Comparison of ENCODE assay signal across 9 cellular contexts in genomic region chr9:96418074-96418919, GRCh38. TPM values are rescaled to one million over a fixed set of nuclear protein-coding genes. Genes with fewer than 3 reads are reported as not detected.
A peak's percentile ranks its signal among the peaks of the same experiment; 100 is the strongest.
DNase-seq lines count a peak whose midpoint lies in the region; ATAC-seq, FAIRE-seq and TF ChIP-seq lines count a peak whose summit lies in the region.
"Had no signal": no experiment of that assay in that cellular context is flagged by ENCODE, and none has a peak within 500 bp of the region (broad histone marks: within the 10 kb centered on the region; RNA-seq: fewer than 3 reads in every experiment).

Gene ZNF367 (minus strand): TSS chr9:96418370. CDS start chr9:96418032, 338 bp downstream.

- no peaks in the 10 kb centered on the region for H3K27me3 ChIP-seq in keratinocyte (ENCODE audit: control insufficient read depth, extremely low read depth, insufficient read depth, low read length)

- DNase-seq in AG20443 (ENCODE audit: low spot score), result peak; percentile 97
- peak; percentile 88 to 95 for DNase-seq in NCI-H446 (lab: John Stamatoyannopoulos, UW)
- DNase-seq in activated CD4-positive, CD25-positive, alpha-beta regulatory T cell treated with anti-CD3 and anti-CD28 coated beads, Interleukin-2, amount 50 U/mL, for 16 hours (ENCODE audit: low read depth, low spot score), result peak; percentile 84
- peak; percentile 91 for DNase-seq in central memory CD4-positive, alpha-beta T cell
- no peak for DNase-seq in keratinocyte (ENCODE audit: low read depth, low spot score)
- DNase-seq in stimulated activated CD4-positive, alpha-beta T cell treated with anti-CD3 and anti-CD28 coated beads, Interleukin-12 subunit alpha, Interleukin-12 subunit beta, amount 100 ng/mL, for 48 hours (ENCODE audit: low read depth in 2 of 3, low spot score in 1 of 3), result peak; percentile 84 to 95 (median 88)

- no peaks in the 10 kb centered on the region for H3K36me3 ChIP-seq in keratinocyte (ENCODE audit: control insufficient read depth in 2 of 2, extremely low read depth in 1 of 2, insufficient read depth in 2 of 2, low read length in 2 of 2)

- ATAC-seq in GM19043 (IDR thresholded peaks at IDR 0.05; ENCODE audit: low read depth, unreplicated experiment) (peak; percentile 53), HG03354 (IDR thresholded peaks at IDR 0.05; ENCODE audit: poor library complexity, severe bottlenecking, unreplicated experiment) (peak; percentile 67)

- peaks cover 30% of the 10 kb centered on the region for H3K79me2 ChIP-seq in keratinocyte (ENCODE audit: control insufficient read depth, insufficient read depth, low read length)

- peak within 1 kb of the TSS; percentile 90 for H3K4me2 ChIP-seq in keratinocyte (ENCODE audit: control insufficient read depth, extremely low read depth, insufficient read depth, low read depth, low read length)

- no peaks in the 10 kb centered on the region for H3K9me3 ChIP-seq in keratinocyte (ENCODE audit: control insufficient read depth, low read depth, low read length)

- no peaks in the 10 kb centered on the region for H4K20me1 ChIP-seq in keratinocyte (ENCODE audit: control insufficient read depth, extremely low read depth, insufficient read depth, low read length)

- H3K9me1 ChIP-seq in keratinocyte (ENCODE audit: control insufficient read depth, extremely low read depth, insufficient read depth, low read length), result no peaks in the 10 kb centered on the region

- peak within 1 kb of the TSS; percentile 89 for H3K9ac ChIP-seq in keratinocyte (ENCODE audit: control insufficient read depth, extremely low read depth, insufficient read depth, low read length)

- dilution Hi-C loops in keratinocyte (cut with MboI; ENCODE audit: extremely low pct_ligation_motif_present, low sequenced_read_pairs), result no loop called here

- peak within 1 kb of the TSS; percentile 86 for H3K27ac ChIP-seq in keratinocyte (ENCODE audit: control insufficient read depth, insufficient read depth, low read length)

- peaks cover 29% of the 10 kb centered on the region for H3K4me1 ChIP-seq in keratinocyte (ENCODE audit: control insufficient read depth, extremely low read depth, insufficient read depth, low read length)

- peak within 1 kb of the TSS; percentile 81 to 90 (median 85) for H3K4me3 ChIP-seq in keratinocyte (ENCODE audit: control insufficient read depth in 2 of 3, extremely low read depth in 1 of 3, insufficient read depth in 2 of 3, low read depth in 1 of 3, low read length in 3 of 3)

- FAIRE-seq in keratinocyte (lab: Jason Lieb, UNC), result no peak
- FAIRE-seq: colon had no signal

- TF ChIP-seq CTCF in keratinocyte (optimal IDR thresholded peaks at IDR 0.05 in 1 of 3, IDR thresholded peaks at IDR 0.05 in 1 of 3, conservative IDR thresholded peaks at IDR 0.05 in 1 of 3; ENCODE audit: extremely low read depth in 1 of 3, insufficient read depth in 2 of 3, low read length in 3 of 3), result no peak

- H2AFZ ChIP-seq in keratinocyte (ENCODE audit: control insufficient read depth, low read length), result peak within 1 kb of the TSS; percentile 78

RNA-seq across cellular contexts. Expression of gene ZNF367, which starts in this region (rescaled TPM):
- 0.35 to 2.2 TPM (median 2.0 TPM) in 3 replicates for polyA plus RNA-seq in keratinocyte
- polyA plus RNA-seq in keratinocyte (2011; ENCODE audit: low read depth), result 0.27 TPM
- polyA plus RNA-seq in keratinocyte (2011; cell fraction: cytosol; rRNA removed), result 0.32 and 0.60 TPM in 2 replicates
- 0.28 and 0.52 TPM in 2 replicates for polyA plus RNA-seq in keratinocyte (2011; cell fraction: nucleus; rRNA removed)
- 0.23 and 2.7 TPM in 2 replicates for polyA plus RNA-seq in keratinocyte (2012; ENCODE audit: low replicate concordance)
- polyA minus RNA-seq in keratinocyte, result 0.16 to 1.7 TPM (median 1.5 TPM) in 3 replicates
- polyA minus RNA-seq in keratinocyte (2011; cell fraction: cytosol; rRNA and poly(A)+ RNA removed), result 1.5 TPM
- polyA minus RNA-seq in keratinocyte (2011; cell fraction: nucleus; rRNA and poly(A)+ RNA removed), result 0.21 and 1.2 TPM in 2 replicates
